In the genomic region with DNA sequence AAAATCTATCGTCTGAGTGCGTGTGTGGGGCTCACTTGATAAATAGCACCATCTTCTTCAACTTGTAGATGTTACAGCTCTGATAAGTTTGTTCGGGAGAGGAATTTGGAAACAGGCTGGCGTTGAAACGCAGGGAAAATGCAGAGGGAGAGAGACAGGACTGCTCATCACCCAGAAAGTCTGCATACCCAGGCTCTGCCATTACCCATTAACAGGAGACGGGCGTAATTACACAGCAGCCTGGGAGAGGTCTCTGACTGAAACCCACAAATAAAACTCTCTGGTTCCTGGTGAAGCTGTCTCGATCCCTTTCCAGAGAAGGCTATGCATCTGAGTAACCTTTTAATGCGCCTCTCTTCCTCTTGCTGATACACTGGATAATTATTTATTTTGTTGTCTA, we compare ENCODE assay signal across 21 cellular contexts.
"Had no signal": no experiment of that assay in that cellular context is flagged by ENCODE, and none has a peak within 500 bp of the region (broad histone marks: within the 10 kb centered on the region; RNA-seq: fewer than 3 reads in every experiment).

No MANE protein-coding gene starts in this region.

- DNase-seq: activated CD4-positive, alpha-beta T cell treated with anti-CD3 and anti-CD28 coated beads for 1 hour; activated naive CD4-positive, alpha-beta T cell; activated naive CD8-positive, alpha-beta T cell treated with anti-CD3 and anti-CD28 coated beads, Interleukin-2, amount 10 ng/mL, durations not matched to agents 7 days and 5 days; activated T-cell treated with anti-CD3 and anti-CD28 coated beads, Interleukin-2, amount 50 U/mL, for 24 hours; amniotic stem cell; colonic mucosa; esophagus squamous epithelium; gastrocnemius medialis; hypothalamus; left colon; lower lobe of right lung; naive thymus-derived CD8-positive, alpha-beta T cell; stimulated activated CD4-positive, alpha-beta T cell treated with anti-CD3 and anti-CD28 coated beads, Interleukin-4, amount 100 ng/mL, for 24 hours; stimulated activated naive CD4-positive, alpha-beta T cell treated with Interleukin-2 at 50 U/mL for 16 hours; T-cell; upper lobe of right lung; WERI-Rb-1 had no signal

- H3K4me1 Mint-ChIP-seq: activated T-helper 17 cell treated with anti-CD3 and anti-CD28 coated beads, Interleukin-2, amount 50 U/mL, for 72 hours; central memory CD8-positive, alpha-beta T cell had no signal

- H3K27ac ChIP-seq: breast epithelium, colonic mucosa, esophagus squamous epithelium, gastrocnemius medialis, lower lobe of right lung, upper lobe of right lung, WERI-Rb-1 had no signal

- H3K4me3 ChIP-seq: breast epithelium, colonic mucosa, esophagus squamous epithelium, gastrocnemius medialis, lower lobe of right lung, upper lobe of right lung had no signal

- H3K9me3 ChIP-seq: breast epithelium, colonic mucosa, esophagus squamous epithelium, gastrocnemius medialis, lower lobe of right lung, upper lobe of right lung had no signal

- ATAC-seq: activated T-helper 17 cell treated with anti-CD3 and anti-CD28 coated beads, Interleukin-2, amount 50 U/mL, for 72 hours; gastrocnemius medialis; left colon; lower lobe of right lung; naive thymus-derived CD8-positive, alpha-beta T cell; T-cell; upper lobe of right lung had no signal

- H3K27ac Mint-ChIP-seq: activated naive CD8-positive, alpha-beta T cell treated with anti-CD3 and anti-CD28 coated beads, Interleukin-2, amount 10 ng/mL, durations not matched to agents 7 days and 5 days; activated T-cell treated with anti-CD3 and anti-CD28 coated beads, Interleukin-2, amount 50 U/mL, for 24 hours; activated T-helper 17 cell treated with anti-CD3 and anti-CD28 coated beads, Interleukin-2, amount 50 U/mL, for 72 hours; progenitor cell of endocrine pancreas; T-cell had no signal

- H3K36me3 Mint-ChIP-seq: activated naive CD8-positive, alpha-beta T cell treated with anti-CD3 and anti-CD28 coated beads, Interleukin-2, amount 10 ng/mL, durations not matched to agents 7 days and 5 days; T-cell had no signal

- H3K27me3 ChIP-seq: colonic mucosa, gastrocnemius medialis had no signal

- H3K4me3 Mint-ChIP-seq: activated naive CD8-positive, alpha-beta T cell treated with anti-CD3 and anti-CD28 coated beads, Interleukin-2, amount 10 ng/mL, durations not matched to agents 7 days and 5 days; activated T-cell treated with anti-CD3 and anti-CD28 coated beads, Interleukin-2, amount 50 U/mL, for 24 hours; activated T-helper 17 cell treated with anti-CD3 and anti-CD28 coated beads, Interleukin-2, amount 50 U/mL, for 72 hours; central memory CD8-positive, alpha-beta T cell; naive thymus-derived CD8-positive, alpha-beta T cell; T-cell had no signal

- H3K9me3 Mint-ChIP-seq: activated naive CD8-positive, alpha-beta T cell treated with anti-CD3 and anti-CD28 coated beads, Interleukin-2, amount 10 ng/mL, durations not matched to agents 7 days and 5 days; activated T-cell treated with anti-CD3 and anti-CD28 coated beads, Interleukin-2, amount 50 U/mL, for 24 hours; activated T-helper 17 cell treated with anti-CD3 and anti-CD28 coated beads, Interleukin-2, amount 50 U/mL, for 72 hours; central memory CD8-positive, alpha-beta T cell had no signal

- H3K4me1 ChIP-seq: breast epithelium, colonic mucosa, esophagus squamous epithelium, gastrocnemius medialis, lower lobe of right lung, upper lobe of right lung had no signal

- H3K36me3 ChIP-seq: breast epithelium, colonic mucosa, esophagus squamous epithelium, gastrocnemius medialis, lower lobe of right lung, upper lobe of right lung, WERI-Rb-1 had no signal

- H3K27me3 Mint-ChIP-seq: activated T-cell treated with anti-CD3 and anti-CD28 coated beads, Interleukin-2, amount 50 U/mL, for 24 hours; activated T-helper 17 cell treated with anti-CD3 and anti-CD28 coated beads, Interleukin-2, amount 50 U/mL, for 72 hours had no signal
